12 cellular contexts compared by ENCODE assay signal in the genomic region with DNA sequence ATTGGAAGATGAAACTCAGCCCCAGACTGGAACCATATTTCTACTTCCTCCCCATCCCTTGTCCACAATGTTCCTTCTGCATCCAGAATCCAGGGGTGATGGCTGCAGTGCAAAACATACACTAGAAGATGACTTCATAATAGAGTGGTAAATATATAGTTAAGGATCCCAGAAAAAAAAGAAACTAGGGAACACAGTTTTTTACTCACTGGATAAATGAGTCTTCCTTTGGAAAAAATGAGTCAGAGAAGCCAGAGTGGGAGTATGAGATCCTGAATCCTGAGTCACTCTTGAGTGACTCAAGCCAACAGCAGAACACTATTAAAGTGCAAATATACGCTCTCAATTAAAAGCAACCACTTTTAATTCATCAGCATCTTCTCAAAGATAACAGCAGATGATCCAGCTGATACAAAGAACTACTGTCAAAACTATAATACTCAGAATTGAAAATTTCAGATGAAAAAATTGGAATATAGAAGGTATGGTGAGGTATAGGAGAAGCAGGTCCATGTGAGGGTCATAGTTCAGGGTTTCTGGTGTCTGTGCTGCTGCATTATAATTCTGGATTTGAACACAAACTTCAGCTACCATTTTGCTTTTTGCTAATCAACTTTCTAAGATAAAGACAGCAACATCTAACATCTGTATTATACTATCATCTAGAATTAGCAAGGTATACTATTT.
DNase-seq lines count a peak whose midpoint lies in the region; ATAC-seq and TF ChIP-seq lines count a peak whose summit lies in the region.
"Had no signal": no experiment of that assay in that cellular context is flagged by ENCODE, and none has a peak within 500 bp of the region (broad histone marks: within the 10 kb centered on the region; RNA-seq: fewer than 3 reads in every experiment).

No MANE protein-coding gene starts in this region.

- 18 to 26% methylated on average over 1 of the region's 1 CpG for WGBS in esophagus squamous epithelium, 2 donors

- H3K9me3 ChIP-seq in MG63 (peaks cover 8% of the 10 kb centered on the region), muscle layer of duodenum (ENCODE audit: control insufficient read depth in 1 of 2, low read length in 2 of 2) (no peaks in the 10 kb centered on the region), esophagus squamous epithelium (no peaks in the 10 kb centered on the region), vagina (no peaks in the 10 kb centered on the region)
- H3K9me3 ChIP-seq: neutrophil had no signal

- H3K36me3 ChIP-seq in MG63 (peaks cover 19% of the 10 kb centered on the region), muscle layer of duodenum (ENCODE audit: control insufficient read depth in 1 of 2, insufficient read depth in 2 of 2, low read length in 2 of 2) (no peaks in the 10 kb centered on the region), esophagus squamous epithelium (no peaks in the 10 kb centered on the region), vagina (no peaks in the 10 kb centered on the region)
- H3K36me3 ChIP-seq: neutrophil had no signal

- no peak for TF ChIP-seq CTCF in AG09319 (IDR thresholded peaks at IDR 0.05; ENCODE audit: low read depth, low read length)
- TF ChIP-seq CTCF in esophagus squamous epithelium (IDR thresholded peaks at IDR 0.05), result no peak
- TF ChIP-seq CTCF in vagina (IDR thresholded peaks at IDR 0.05), result no peak

- no peaks in the 10 kb centered on the region for H3K27me3 ChIP-seq in MG63
- no peaks in the 10 kb centered on the region for H3K27me3 ChIP-seq in muscle layer of duodenum (ENCODE audit: low read depth, low read length)
- H3K27me3 ChIP-seq in esophagus squamous epithelium, result no peaks in the 10 kb centered on the region
- no peaks in the 10 kb centered on the region for H3K27me3 ChIP-seq in vagina
- H3K27me3 ChIP-seq: neutrophil had no signal

- intact Hi-C loops in esophagus squamous epithelium (cut with DNase I), result no loop called here
- intact Hi-C loops in vagina (cut with DNase I), result no loop called here

- DNase-seq in AG09319 (ENCODE audit: extremely low read depth, low read depth), result peak; percentile 79
- DNase-seq in MG63, result peak; percentile 36
- DNase-seq in epidermal melanocyte (ENCODE audit: insufficient read length, low spot score), result peak; percentile 32
- no peak for DNase-seq in esophagus squamous epithelium (lab: John Stamatoyannopoulos, UW)
- DNase-seq in vagina (ENCODE audit: extremely low spot score in 2 of 2), result no peak
- DNase-seq: activated T-cell treated with anti-CD3 and anti-CD28 coated beads, Interleukin-2, amount 50 U/mL, for 24 hours; NCI-H1092 treated with DMSO at 0.1 percent for 48 hours; T-cell had no signal

- TF ChIP-seq POLR2A in esophagus squamous epithelium (IDR thresholded peaks at IDR 0.05), result no peak
- no peak for TF ChIP-seq POLR2A in vagina (IDR thresholded peaks at IDR 0.05)

- no peak overlapping the region for H3K4me3 ChIP-seq in MG63
- no peak overlapping the region for H3K4me3 ChIP-seq in muscle layer of duodenum (ENCODE audit: low read depth in 1 of 2, low read length in 2 of 2)
- H3K4me3 ChIP-seq in esophagus squamous epithelium, result no peak overlapping the region
- H3K4me3 ChIP-seq in vagina, result no peak overlapping the region

- H3K4me1 ChIP-seq in muscle layer of duodenum (ENCODE audit: control insufficient read depth in 1 of 2, insufficient read depth in 2 of 2, low read length in 2 of 2) (peaks cover 0 to 5% of the 10 kb centered on the region in 2 donors), esophagus squamous epithelium (no peaks in the 10 kb centered on the region), vagina (peaks cover 13% of the 10 kb centered on the region)

- ATAC-seq in HG03457 (IDR thresholded peaks at IDR 0.05; ENCODE audit: unreplicated experiment), result no peak
- ATAC-seq in HG03159 (IDR thresholded peaks at IDR 0.05; ENCODE audit: unreplicated experiment), result no peak
- ATAC-seq: T-cell had no signal

- H3K27ac ChIP-seq in muscle layer of duodenum (ENCODE audit: low read length) (peak overlapping the region; percentile 84), esophagus squamous epithelium (no peak overlapping the region), vagina (no peak overlapping the region)
- H3K27ac ChIP-seq: neutrophil had no signal

Comparison
In these comparisons a context has a peak if more than half of its experiments do, and no peak if none do; other contexts are left out.
1. DNase-seq: peak in AG09319 (single experiment), MG63 (single experiment) and epidermal melanocyte (single experiment); none in esophagus squamous epithelium (single experiment) and vagina (0 of 2).